Comparison of ENCODE assay signal across 9 cellular contexts in the genomic region with DNA sequence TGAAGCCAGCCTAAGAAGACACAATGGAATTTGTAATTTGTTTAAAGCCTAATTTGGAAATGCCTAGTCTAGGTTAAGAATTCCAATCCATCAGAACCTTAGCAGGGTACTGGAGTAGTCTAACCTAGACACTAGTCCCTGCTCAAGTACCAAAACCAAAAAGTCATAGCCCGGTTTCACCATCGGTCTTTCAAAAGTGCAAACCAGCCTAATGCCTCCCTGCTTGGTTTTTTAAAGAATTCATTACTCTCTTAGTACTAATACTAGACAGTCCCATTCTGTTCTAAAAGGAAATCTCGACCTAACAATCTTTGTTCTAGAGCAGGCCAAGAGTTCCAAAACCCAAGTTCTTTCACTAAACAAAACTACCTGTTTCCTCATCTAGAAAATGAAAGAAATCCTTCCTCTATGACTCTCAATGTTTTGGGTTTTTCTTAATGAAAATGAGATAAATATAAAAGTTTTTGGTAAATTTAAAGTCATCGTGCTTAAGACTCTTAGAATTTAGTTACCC. TPM values are rescaled to one million over a fixed set of nuclear protein-coding genes. Genes with fewer than 3 reads are reported as not detected.
DNase-seq lines count a peak whose midpoint lies in the region; ATAC-seq and TF ChIP-seq lines count a peak whose summit lies in the region.
"Had no signal": no experiment of that assay in that cellular context is flagged by ENCODE, and none has a peak within 500 bp of the region (broad histone marks: within the 10 kb centered on the region; RNA-seq: fewer than 3 reads in every experiment).

No MANE protein-coding gene starts in this region.

- DNase-seq in T-helper 2 cell treated with Interferon-gamma antibody and Interleukin-4, amounts not matched to agents 5 μg/mL and 100 μg/mL, for 36 hours (ENCODE audit: low spot score), result no peak
- DNase-seq in T-helper 2 cell (no peak), glutamatergic neuron (no peak), spleen (no peak), kidney tubule cell (ENCODE audit: low spot score) (no peak)
- no peak for DNase-seq in activated CD8-positive, alpha-beta T cell treated with anti-CD3 and anti-CD28 coated beads for 36 hours
- DNase-seq: NCI-H226 had no signal

- H3K9me3 ChIP-seq in spleen, result no peaks in the 10 kb centered on the region

- no peaks in the 10 kb centered on the region for H3K9me3 Mint-ChIP-seq in T-helper 2 cell treated with Interferon-gamma antibody and Interleukin-4, amounts not matched to agents 5 μg/mL and 100 μg/mL, for 36 hours
- H3K9me3 Mint-ChIP-seq in activated CD8-positive, alpha-beta T cell treated with anti-CD3 and anti-CD28 coated beads for 36 hours, result no peaks in the 10 kb centered on the region
- H3K9me3 Mint-ChIP-seq in glutamatergic neuron (ENCODE audit: unreplicated experiment), result peaks cover 10% of the 10 kb centered on the region

- peak overlapping the region; percentile 98 for H3K27ac Mint-ChIP-seq in T-helper 2 cell treated with Interferon-gamma antibody and Interleukin-4, amounts not matched to agents 5 μg/mL and 100 μg/mL, for 36 hours
- H3K27ac Mint-ChIP-seq in activated CD8-positive, alpha-beta T cell treated with anti-CD3 and anti-CD28 coated beads for 36 hours, result peak overlapping the region; percentile 26
- H3K27ac Mint-ChIP-seq in glutamatergic neuron (ENCODE audit: unreplicated experiment), result peak overlapping the region; percentile 9

- peak overlapping the region in 4 of 8 donors; percentile 4 to 81 (median 66) for H3K4me3 ChIP-seq in spleen

- POLR2A ChIA-PET in activated CD8-positive, alpha-beta T cell treated with anti-CD3 and anti-CD28 coated beads for 36 hours (lab: Charles Lee), result interaction anchor here (1.5 to 2.6 kb wide), 3 partner anchors 7 to 103 kb away, joined by 5 to 17 read pairs (median 16); no protein-coding TSS in a partner anchor

- peaks cover 1 to 37% (median 15%) of the 10 kb centered on the region in 6 donors for H3K36me3 ChIP-seq in spleen

- ATAC-seq in activated CD8-positive, alpha-beta T cell treated with anti-CD3 and anti-CD28 coated beads for 36 hours, result no peak
- ATAC-seq in HG03520 (IDR thresholded peaks at IDR 0.05; ENCODE audit: unreplicated experiment) (no peak), HG02973 (IDR thresholded peaks at IDR 0.05; ENCODE audit: unreplicated experiment) (no peak)

- peak overlapping the region; percentile 96 for H3K4me3 Mint-ChIP-seq in T-helper 2 cell treated with Interferon-gamma antibody and Interleukin-4, amounts not matched to agents 5 μg/mL and 100 μg/mL, for 36 hours
- peak overlapping the region; percentile 92 for H3K4me3 Mint-ChIP-seq in activated CD8-positive, alpha-beta T cell treated with anti-CD3 and anti-CD28 coated beads for 36 hours
- H3K4me3 Mint-ChIP-seq in glutamatergic neuron (ENCODE audit: unreplicated experiment), result peak overlapping the region; percentile 99

- no peaks in the 10 kb centered on the region for H3K27me3 Mint-ChIP-seq in T-helper 2 cell treated with Interferon-gamma antibody and Interleukin-4, amounts not matched to agents 5 μg/mL and 100 μg/mL, for 36 hours (ENCODE audit: low read depth)
- H3K27me3 Mint-ChIP-seq in activated CD8-positive, alpha-beta T cell treated with anti-CD3 and anti-CD28 coated beads for 36 hours, result no peaks in the 10 kb centered on the region
- H3K27me3 Mint-ChIP-seq in glutamatergic neuron (ENCODE audit: unreplicated experiment), result peaks cover 4% of the 10 kb centered on the region

- CTCF ChIA-PET in activated CD8-positive, alpha-beta T cell treated with anti-CD3 and anti-CD28 coated beads for 36 hours (lab: Charles Lee), result no interaction called here

- peaks cover 36% of the 10 kb centered on the region for H3K36me3 Mint-ChIP-seq in T-helper 2 cell treated with Interferon-gamma antibody and Interleukin-4, amounts not matched to agents 5 μg/mL and 100 μg/mL, for 36 hours (ENCODE audit: low read depth)
- peaks cover 48% of the 10 kb centered on the region for H3K36me3 Mint-ChIP-seq in activated CD8-positive, alpha-beta T cell treated with anti-CD3 and anti-CD28 coated beads for 36 hours (ENCODE audit: low read depth)
- H3K36me3 Mint-ChIP-seq in glutamatergic neuron (ENCODE audit: unreplicated experiment), result no peaks in the 10 kb centered on the region

- WGBS in spleen, 5 donors, result 58 to 68% (median 58%) methylated on average over 4 of the region's 4 CpGs

- H3K4me1 Mint-ChIP-seq in T-helper 2 cell treated with Interferon-gamma antibody and Interleukin-4, amounts not matched to agents 5 μg/mL and 100 μg/mL, for 36 hours (ENCODE audit: low read depth), result peaks cover 33% of the 10 kb centered on the region
- H3K4me1 Mint-ChIP-seq in activated CD8-positive, alpha-beta T cell treated with anti-CD3 and anti-CD28 coated beads for 36 hours (ENCODE audit: low read depth), result peaks cover 44% of the 10 kb centered on the region
- H3K4me1 Mint-ChIP-seq in glutamatergic neuron (ENCODE audit: low read depth, unreplicated experiment), result peaks cover 7% of the 10 kb centered on the region

- TF ChIP-seq POLR2A in spleen (IDR thresholded peaks at IDR 0.05), result no peak

- H3K27me3 ChIP-seq in spleen (replicated peaks in 1 of 7), result no peaks in the 10 kb centered on the region

- no peak for TF ChIP-seq CTCF in activated CD8-positive, alpha-beta T cell treated with anti-CD3 and anti-CD28 coated beads for 36 hours (IDR thresholded peaks at IDR 0.05)
- TF ChIP-seq CTCF in glutamatergic neuron (IDR thresholded peaks at IDR 0.05; ENCODE audit: partially characterized antibody, unreplicated experiment), result no peak
- no peak for TF ChIP-seq CTCF in spleen (IDR thresholded peaks at IDR 0.05 in 8 of 11, conservative IDR thresholded peaks at IDR 0.05 in 3 of 11)

- H3K27ac ChIP-seq in spleen, result peak overlapping the region in 6 of 8 donors; percentile 7 to 97 (median 94)

- intact Hi-C loops in activated CD8-positive, alpha-beta T cell treated with anti-CD3 and anti-CD28 coated beads for 36 hours (cut with micrococcal nuclease), result loop anchor here (10.0 kb wide), 1 partner anchor 48 kb away; no protein-coding TSS in a partner anchor
- intact Hi-C loops in spleen (cut with DNase I; ENCODE audit: low total_unique reads), result no loop called here

- H3K4me1 ChIP-seq in spleen, result peaks cover 33 to 74% (median 65%) of the 10 kb centered on the region in 6 donors

RNA-seq across cellular contexts. Expression of a gene that starts 2.6 kb away (rescaled TPM):
- total RNA-seq in activated CD8-positive, alpha-beta T cell treated with anti-CD3 and anti-CD28 coated beads for 36 hours, result 10 to 100 TPM; 98.0 to 99.0 TPM
- total RNA-seq in glutamatergic neuron (ENCODE audit: unreplicated experiment) (188 TPM), spleen (100 to 1,000 TPM in 4 of 7 donors, 10 to 100 TPM in 3; 78.7 to 122 (median 112) TPM)
- polyA plus RNA-seq in spleen, result 10 to 100 TPM; 14.9 to 22.3 (median 16.7) TPM

Comparison
In these comparisons a context has a peak if more than half of its experiments do, and no peak if none do; other contexts are left out.
1. H3K27ac Mint-ChIP-seq: peak in every context shown above with its lines; median percentile 98 in T-helper 2 cell treated with Interferon-gamma antibody and Interleukin-4, amounts not matched to agents 5 μg/mL and 100 μg/mL, for 36 hours; 26 in activated CD8-positive, alpha-beta T cell treated with anti-CD3 and anti-CD28 coated beads for 36 hours; 9 in glutamatergic neuron.